Comparison of ENCODE assay signal across 33 cellular contexts in genomic region chr5:103216697-103217096, GRCh38.
"Had no signal": no experiment of that assay in that cellular context is flagged by ENCODE, and none has a peak within 500 bp of the region (broad histone marks: within the 10 kb centered on the region; RNA-seq: fewer than 3 reads in every experiment).

No MANE protein-coding gene starts in this region.

- H3K4me1 ChIP-seq: adrenal gland, body of pancreas, colonic mucosa, esophagus squamous epithelium, gastroesophageal sphincter had no signal

- H3K9me3 ChIP-seq: body of pancreas, colonic mucosa, esophagus squamous epithelium, gastroesophageal sphincter, heart right ventricle had no signal

- H3K4me3 ChIP-seq: adrenal gland, body of pancreas, colonic mucosa, esophagus squamous epithelium, gastroesophageal sphincter, heart right ventricle had no signal

- H3K36me3 ChIP-seq: adrenal gland, colonic mucosa, esophagus squamous epithelium, gastroesophageal sphincter, heart right ventricle, WERI-Rb-1 had no signal

- H3K4me3 Mint-ChIP-seq: activated B cell treated with CpG ODN at 0.5 μM for 24 hours; activated CD8-positive, alpha-beta T cell treated with anti-CD3 and anti-CD28 coated beads for 36 hours; activated naive CD4-positive, alpha-beta T cell treated with anti-CD3 and anti-CD28 coated beads for 36 hours; activated naive CD4-positive, alpha-beta T cell treated with anti-CD3 and anti-CD28 coated beads, Interleukin-2, amount 50 U/mL, for 24 hours; activated naive CD8-positive, alpha-beta T cell treated with anti-CD3 and anti-CD28 coated beads for 36 hours; activated naive CD8-positive, alpha-beta T cell treated with anti-CD3 and anti-CD28 coated beads, Interleukin-2, amount 50 U/mL, for 24 hours; activated T-helper 1 cell treated with anti-CD3 and anti-CD28 coated beads, Interleukin-12 subunit alpha, Interleukin-12 subunit beta, Interleukin-2, Interleukin-4 antibody, amounts not matched to agents 30 ng/mL and 10 ng/mL and 1 ng/mL, durations not matched to agents 14 hours and 24 hours and 36 hours; T-helper 17 cell had no signal

- FAIRE-seq: bronchial epithelial cell, endometrium had no signal

- DNase-seq: activated B cell treated with CpG ODN at 0.5 μM for 24 hours; activated CD4-positive, alpha-beta T cell treated with anti-CD3 and anti-CD28 coated beads for 48 hours; activated CD4-positive, alpha-beta T cell treated with anti-CD3 and anti-CD28 coated beads, Interleukin-2, amount 50 U/mL, for 1 hour; activated CD4-positive, alpha-beta T cell treated with anti-CD3 and anti-CD28 coated beads, Interleukin-2, amount 50 U/mL, for 48 hours; activated CD8-positive, alpha-beta memory T cell treated with anti-CD3 and anti-CD28 coated beads for 24 hours; activated CD8-positive, alpha-beta T cell treated with anti-CD3 and anti-CD28 coated beads for 36 hours; activated effector memory CD4-positive, alpha-beta T cell treated with anti-CD3 and anti-CD28 coated beads, Interleukin-2, amount 50 U/mL, for 16 hours; activated naive CD4-positive, alpha-beta T cell treated with anti-CD3 and anti-CD28 coated beads for 36 hours; activated naive CD8-positive, alpha-beta T cell treated with anti-CD3 and anti-CD28 coated beads for 36 hours; activated naive CD8-positive, alpha-beta T cell treated with anti-CD3 and anti-CD28 coated beads, Interleukin-2, amount 50 U/mL, for 24 hours; activated T-cell treated with anti-CD3 and anti-CD28 coated beads, Interleukin-2, amount 50 U/mL, for 48 hours; adrenal gland; amygdala; aorta; body of pancreas; caudate nucleus; colonic mucosa; effector CD8-positive, alpha-beta T cell; esophagus squamous epithelium; heart right ventricle; T-helper 1 cell; T-helper 17 cell; T1000; WERI-Rb-1 had no signal

- H3K27ac ChIP-seq: adrenal gland, body of pancreas, colonic mucosa, epithelial cell of prostate, esophagus squamous epithelium, gastroesophageal sphincter, heart right ventricle, WERI-Rb-1 had no signal

- H3K9me3 Mint-ChIP-seq: activated naive CD4-positive, alpha-beta T cell treated with anti-CD3 and anti-CD28 coated beads for 36 hours; activated naive CD4-positive, alpha-beta T cell treated with anti-CD3 and anti-CD28 coated beads, Interleukin-2, amount 50 U/mL, for 24 hours; activated naive CD8-positive, alpha-beta T cell treated with anti-CD3 and anti-CD28 coated beads, Interleukin-2, amount 50 U/mL, for 24 hours; activated T-helper 1 cell treated with anti-CD3 and anti-CD28 coated beads, Interleukin-12 subunit alpha, Interleukin-12 subunit beta, Interleukin-2, Interleukin-4 antibody, amounts not matched to agents 30 ng/mL and 10 ng/mL and 1 ng/mL, durations not matched to agents 14 hours and 24 hours and 36 hours; activated T-helper 2 cell treated with anti-CD3 and anti-CD28 coated beads, Interferon-gamma antibody, Interleukin-2, Interleukin-4, amounts not matched to agents 10 μg/mL and 5 μg/mL and 100 μg/mL, durations not matched to agents 14 hours and 24 hours and 36 hours; T-helper 2 cell treated with Interferon-gamma antibody and Interleukin-4, amounts not matched to agents 5 μg/mL and 100 μg/mL, for 36 hours had no signal

- H3K27me3 ChIP-seq: adrenal gland, body of pancreas, colonic mucosa, esophagus squamous epithelium, gastroesophageal sphincter, heart right ventricle had no signal

- H3K27me3 Mint-ChIP-seq: activated B cell treated with CpG ODN at 0.5 μM for 24 hours; activated CD8-positive, alpha-beta T cell treated with anti-CD3 and anti-CD28 coated beads for 36 hours; activated naive CD4-positive, alpha-beta T cell treated with anti-CD3 and anti-CD28 coated beads, Interleukin-2, amount 50 U/mL, for 24 hours; activated naive CD8-positive, alpha-beta T cell treated with anti-CD3 and anti-CD28 coated beads for 36 hours; activated naive CD8-positive, alpha-beta T cell treated with anti-CD3 and anti-CD28 coated beads, Interleukin-2, amount 50 U/mL, for 24 hours; T-helper 17 cell had no signal

- ATAC-seq: activated CD4-positive, CD25-positive, alpha-beta regulatory T cell treated with anti-CD3 and anti-CD28 coated beads, Interleukin-2, amount 50 U/mL, for 24 hours; activated CD8-positive, alpha-beta T cell treated with anti-CD3 and anti-CD28 coated beads for 36 hours; activated naive CD8-positive, alpha-beta T cell treated with anti-CD3 and anti-CD28 coated beads, Interleukin-2, amount 50 U/mL, for 24 hours; body of pancreas; gastroesophageal sphincter; T-helper 17 cell had no signal
